8 cellular contexts compared by ENCODE assay signal in the genomic region with DNA sequence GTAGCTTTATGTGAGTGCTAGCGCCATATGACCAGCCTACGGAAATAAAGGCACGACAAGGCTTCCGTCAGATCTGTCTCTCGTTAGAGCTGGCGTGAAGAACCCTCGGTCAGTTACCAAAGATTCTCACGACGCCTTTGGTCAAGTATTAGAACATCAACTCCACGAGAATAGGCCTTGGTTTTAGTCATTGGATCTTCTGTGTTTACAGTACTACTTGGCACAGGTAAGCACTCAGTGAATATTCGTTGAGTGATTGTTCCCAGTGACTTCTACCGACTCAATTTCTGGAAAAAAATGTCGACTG. TPM values are rescaled to one million over a fixed set of nuclear protein-coding genes. Genes with fewer than 3 reads are reported as not detected.
DNase-seq lines count a peak whose midpoint lies in the region; ATAC-seq and TF ChIP-seq lines count a peak whose summit lies in the region.

No MANE protein-coding gene starts in this region.

- peak overlapping the region; percentile 56 for H3K9ac ChIP-seq in iPS-15b (ENCODE audit: low read depth, low read length)

- WGBS in heart left ventricle, 4 donors, result 0 to 1% (median 0%) methylated on average over 12 to 13 of the region's 13 CpGs

- H3K27ac ChIP-seq in heart left ventricle (peak overlapping the region; percentile 45 to 92 (median 84)), temporal lobe (ENCODE audit: low read depth, low read length) (peak overlapping the region; percentile 90)

- intact Hi-C loops in heart left ventricle (cut with DNase I) (loop anchor here in 4 of 10 donors (2.0 to 10.0 kb wide), 4 partner anchors 58 to 526 kb away; a partner anchor contains a TSS), left ventricle myocardium superior (cut with micrococcal nuclease) (no loop called here)

- DNase-seq in heart left ventricle, result no peak
- no peak for DNase-seq in left ventricle myocardium superior
- DNase-seq in GM13977 (ENCODE audit: low spot score), result no peak
- DNase-seq in AML-193 (lab: John Stamatoyannopoulos, UW), result no peak
- DNase-seq in NCI-H510A (lab: John Stamatoyannopoulos, UW), result no peak

- ATAC-seq in heart left ventricle (peak; percentile 0 to 8 (median 2)), left ventricle myocardium superior (no peak)

- TF ChIP-seq POLR2A in heart left ventricle (IDR thresholded peaks at IDR 0.05), result no peak

- peaks cover 0 to 43% (median 37%) of the 10 kb centered on the region in 9 donors for H3K36me3 ChIP-seq in heart left ventricle
- no peaks in the 10 kb centered on the region for H3K36me3 ChIP-seq in iPS-15b (ENCODE audit: control insufficient read depth, insufficient read depth, low read length)

- in situ Hi-C loops in GM13977 (cut with MboI; ENCODE audit: low pct_unique_long_range_greater_than_20kb, low sequenced_read_pairs, unreplicated experiment), result no loop called here

- H3K9me3 ChIP-seq in heart left ventricle, result no peaks in the 10 kb centered on the region
- no peaks in the 10 kb centered on the region for H3K9me3 ChIP-seq in iPS-15b (ENCODE audit: control insufficient read depth, insufficient read depth, low read length)

- H3K4me1 ChIP-seq in heart left ventricle, result peaks cover 0 to 41% (median 19%) of the 10 kb centered on the region in 12 donors
- no peaks in the 10 kb centered on the region for H3K4me1 ChIP-seq in iPS-15b (ENCODE audit: control insufficient read depth, insufficient read depth, low read length)

- H3K27me3 ChIP-seq in heart left ventricle (no peaks in the 10 kb centered on the region), iPS-15b (ENCODE audit: control insufficient read depth, insufficient read depth, low read length) (no peaks in the 10 kb centered on the region)

- TF ChIP-seq CTCF in heart left ventricle (IDR thresholded peaks at IDR 0.05) (no peak), WI38 (IDR thresholded peaks at IDR 0.05; ENCODE audit: low read depth, low read length) (no peak), GM13977 (IDR thresholded peaks at IDR 0.05; ENCODE audit: extremely low read depth, insufficient read depth, missing control alignments) (no peak)

- H3K4me3 ChIP-seq in heart left ventricle, result peak overlapping the region; percentile 56 to 92 (median 84)
- H3K4me3 ChIP-seq in WI38 (ENCODE audit: low read depth, low read length), result peak overlapping the region; percentile 99
- H3K4me3 ChIP-seq in iPS-15b (ENCODE audit: low read depth, low read length), result peak overlapping the region; percentile 81

RNA-seq across cellular contexts. Expression of a gene that starts 0.3 kb away (rescaled TPM):
- 10 to 100 TPM in 7 of 9 donors, 1 to 10 TPM in 2; 6.5 to 13.7 (median 10.8) TPM for total RNA-seq in heart left ventricle
- 10 to 100 TPM in 1 of 2 donors, 1 to 10 TPM in 1; 6.7 to 10.4 TPM for polyA plus RNA-seq in heart left ventricle
- 14.4 TPM for total RNA-seq in left ventricle myocardium superior
- 20.9 TPM for total RNA-seq in temporal lobe

RNA-seq across cellular contexts. Expression of a gene that starts 0.6 kb away (rescaled TPM):
- 10 to 100 TPM; 10.7 to 19.9 (median 15.4) TPM for total RNA-seq in heart left ventricle
- 1 to 10 TPM; 4.8 to 9.8 TPM for polyA plus RNA-seq in heart left ventricle
- 15.0 TPM for total RNA-seq in left ventricle myocardium superior
- 40.8 TPM for total RNA-seq in temporal lobe

RNA-seq across cellular contexts. Expression of a gene that starts 51.2 kb away (rescaled TPM):
- total RNA-seq in heart left ventricle (under 1 TPM in 2 of 9 donors, not detected in 7; 0.15 to 0.27 TPM), left ventricle myocardium superior (not detected), temporal lobe (not detected)
- polyA plus RNA-seq in heart left ventricle, result not detected
